In genomic region chr14:24959791-24960331, GRCh38 we compare ENCODE assay signal across 1 cellular context.
TF ChIP-seq lines count a peak whose summit lies in the region.

No MANE protein-coding gene starts in this region.

TF ChIP-seq in HepG2, 621 proteins besides CTCF, POLR2A, EP300 and RAD21 (continued from another document and continues in another):
- TF ChIP-seq, protein P1, sequence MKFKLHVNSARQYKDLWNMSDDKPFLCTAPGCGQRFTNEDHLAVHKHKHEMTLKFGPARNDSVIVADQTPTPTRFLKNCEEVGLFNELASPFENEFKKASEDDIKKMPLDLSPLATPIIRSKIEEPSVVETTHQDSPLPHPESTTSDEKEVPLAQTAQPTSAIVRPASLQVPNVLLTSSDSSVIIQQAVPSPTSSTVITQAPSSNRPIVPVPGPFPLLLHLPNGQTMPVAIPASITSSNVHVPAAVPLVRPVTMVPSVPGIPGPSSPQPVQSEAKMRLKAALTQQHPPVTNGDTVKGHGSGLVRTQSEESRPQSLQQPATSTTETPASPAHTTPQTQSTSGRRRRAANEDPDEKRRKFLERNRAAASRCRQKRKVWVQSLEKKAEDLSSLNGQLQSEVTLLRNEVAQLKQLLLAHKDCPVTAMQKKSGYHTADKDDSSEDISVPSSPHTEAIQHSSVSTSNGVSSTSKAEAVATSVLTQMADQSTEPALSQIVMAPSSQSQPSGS (CRISPR knock-in tag; IDR thresholded peaks at IDR 0.05), result no peak
- no peak for TF ChIP-seq MEIS2 (CRISPR knock-in tag; IDR thresholded peaks at IDR 0.05)
- TF ChIP-seq, protein P2, sequence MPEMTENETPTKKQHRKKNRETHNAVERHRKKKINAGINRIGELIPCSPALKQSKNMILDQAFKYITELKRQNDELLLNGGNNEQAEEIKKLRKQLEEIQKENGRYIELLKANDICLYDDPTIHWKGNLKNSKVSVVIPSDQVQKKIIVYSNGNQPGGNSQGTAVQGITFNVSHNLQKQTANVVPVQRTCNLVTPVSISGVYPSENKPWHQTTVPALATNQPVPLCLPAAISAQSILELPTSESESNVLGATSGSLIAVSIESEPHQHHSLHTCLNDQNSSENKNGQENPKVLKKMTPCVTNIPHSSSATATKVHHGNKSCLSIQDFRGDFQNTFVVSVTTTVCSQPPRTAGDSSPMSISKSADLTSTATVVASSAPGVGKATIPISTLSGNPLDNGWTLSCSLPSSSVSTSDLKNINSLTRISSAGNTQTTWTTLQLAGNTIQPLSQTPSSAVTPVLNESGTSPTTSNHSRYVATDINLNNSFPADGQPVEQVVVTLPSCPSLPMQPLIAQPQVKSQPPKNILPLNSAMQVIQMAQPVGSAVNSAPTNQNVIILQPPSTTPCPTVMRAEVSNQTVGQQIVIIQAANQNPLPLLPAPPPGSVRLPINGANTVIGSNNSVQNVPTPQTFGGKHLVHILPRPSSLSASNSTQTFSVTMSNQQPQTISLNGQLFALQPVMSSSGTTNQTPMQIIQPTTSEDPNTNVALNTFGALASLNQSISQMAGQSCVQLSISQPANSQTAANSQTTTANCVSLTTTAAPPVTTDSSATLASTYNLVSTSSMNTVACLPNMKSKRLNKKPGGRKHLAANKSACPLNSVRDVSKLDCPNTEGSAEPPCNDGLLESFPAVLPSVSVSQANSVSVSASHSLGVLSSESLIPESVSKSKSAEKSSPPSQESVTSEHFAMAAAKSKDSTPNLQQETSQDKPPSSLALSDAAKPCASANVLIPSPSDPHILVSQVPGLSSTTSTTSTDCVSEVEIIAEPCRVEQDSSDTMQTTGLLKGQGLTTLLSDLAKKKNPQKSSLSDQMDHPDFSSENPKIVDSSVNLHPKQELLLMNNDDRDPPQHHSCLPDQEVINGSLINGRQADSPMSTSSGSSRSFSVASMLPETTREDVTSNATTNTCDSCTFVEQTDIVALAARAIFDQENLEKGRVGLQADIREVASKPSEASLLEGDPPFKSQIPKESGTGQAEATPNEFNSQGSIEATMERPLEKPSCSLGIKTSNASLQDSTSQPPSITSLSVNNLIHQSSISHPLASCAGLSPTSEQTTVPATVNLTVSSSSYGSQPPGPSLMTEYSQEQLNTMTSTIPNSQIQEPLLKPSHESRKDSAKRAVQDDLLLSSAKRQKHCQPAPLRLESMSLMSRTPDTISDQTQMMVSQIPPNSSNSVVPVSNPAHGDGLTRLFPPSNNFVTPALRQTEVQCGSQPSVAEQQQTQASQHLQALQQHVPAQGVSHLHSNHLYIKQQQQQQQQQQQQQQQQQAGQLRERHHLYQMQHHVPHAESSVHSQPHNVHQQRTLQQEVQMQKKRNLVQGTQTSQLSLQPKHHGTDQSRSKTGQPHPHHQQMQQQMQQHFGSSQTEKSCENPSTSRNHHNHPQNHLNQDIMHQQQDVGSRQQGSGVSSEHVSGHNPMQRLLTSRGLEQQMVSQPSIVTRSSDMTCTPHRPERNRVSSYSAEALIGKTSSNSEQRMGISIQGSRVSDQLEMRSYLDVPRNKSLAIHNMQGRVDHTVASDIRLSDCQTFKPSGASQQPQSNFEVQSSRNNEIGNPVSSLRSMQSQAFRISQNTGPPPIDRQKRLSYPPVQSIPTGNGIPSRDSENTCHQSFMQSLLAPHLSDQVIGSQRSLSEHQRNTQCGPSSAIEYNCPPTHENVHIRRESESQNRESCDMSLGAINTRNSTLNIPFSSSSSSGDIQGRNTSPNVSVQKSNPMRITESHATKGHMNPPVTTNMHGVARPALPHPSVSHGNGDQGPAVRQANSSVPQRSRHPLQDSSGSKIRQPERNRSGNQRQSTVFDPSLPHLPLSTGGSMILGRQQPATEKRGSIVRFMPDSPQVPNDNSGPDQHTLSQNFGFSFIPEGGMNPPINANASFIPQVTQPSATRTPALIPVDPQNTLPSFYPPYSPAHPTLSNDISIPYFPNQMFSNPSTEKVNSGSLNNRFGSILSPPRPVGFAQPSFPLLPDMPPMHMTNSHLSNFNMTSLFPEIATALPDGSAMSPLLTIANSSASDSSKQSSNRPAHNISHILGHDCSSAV (CRISPR knock-in tag; IDR thresholded peaks at IDR 0.05; ENCODE audit: borderline replicate concordance), result no peak
- TF ChIP-seq, protein P3, sequence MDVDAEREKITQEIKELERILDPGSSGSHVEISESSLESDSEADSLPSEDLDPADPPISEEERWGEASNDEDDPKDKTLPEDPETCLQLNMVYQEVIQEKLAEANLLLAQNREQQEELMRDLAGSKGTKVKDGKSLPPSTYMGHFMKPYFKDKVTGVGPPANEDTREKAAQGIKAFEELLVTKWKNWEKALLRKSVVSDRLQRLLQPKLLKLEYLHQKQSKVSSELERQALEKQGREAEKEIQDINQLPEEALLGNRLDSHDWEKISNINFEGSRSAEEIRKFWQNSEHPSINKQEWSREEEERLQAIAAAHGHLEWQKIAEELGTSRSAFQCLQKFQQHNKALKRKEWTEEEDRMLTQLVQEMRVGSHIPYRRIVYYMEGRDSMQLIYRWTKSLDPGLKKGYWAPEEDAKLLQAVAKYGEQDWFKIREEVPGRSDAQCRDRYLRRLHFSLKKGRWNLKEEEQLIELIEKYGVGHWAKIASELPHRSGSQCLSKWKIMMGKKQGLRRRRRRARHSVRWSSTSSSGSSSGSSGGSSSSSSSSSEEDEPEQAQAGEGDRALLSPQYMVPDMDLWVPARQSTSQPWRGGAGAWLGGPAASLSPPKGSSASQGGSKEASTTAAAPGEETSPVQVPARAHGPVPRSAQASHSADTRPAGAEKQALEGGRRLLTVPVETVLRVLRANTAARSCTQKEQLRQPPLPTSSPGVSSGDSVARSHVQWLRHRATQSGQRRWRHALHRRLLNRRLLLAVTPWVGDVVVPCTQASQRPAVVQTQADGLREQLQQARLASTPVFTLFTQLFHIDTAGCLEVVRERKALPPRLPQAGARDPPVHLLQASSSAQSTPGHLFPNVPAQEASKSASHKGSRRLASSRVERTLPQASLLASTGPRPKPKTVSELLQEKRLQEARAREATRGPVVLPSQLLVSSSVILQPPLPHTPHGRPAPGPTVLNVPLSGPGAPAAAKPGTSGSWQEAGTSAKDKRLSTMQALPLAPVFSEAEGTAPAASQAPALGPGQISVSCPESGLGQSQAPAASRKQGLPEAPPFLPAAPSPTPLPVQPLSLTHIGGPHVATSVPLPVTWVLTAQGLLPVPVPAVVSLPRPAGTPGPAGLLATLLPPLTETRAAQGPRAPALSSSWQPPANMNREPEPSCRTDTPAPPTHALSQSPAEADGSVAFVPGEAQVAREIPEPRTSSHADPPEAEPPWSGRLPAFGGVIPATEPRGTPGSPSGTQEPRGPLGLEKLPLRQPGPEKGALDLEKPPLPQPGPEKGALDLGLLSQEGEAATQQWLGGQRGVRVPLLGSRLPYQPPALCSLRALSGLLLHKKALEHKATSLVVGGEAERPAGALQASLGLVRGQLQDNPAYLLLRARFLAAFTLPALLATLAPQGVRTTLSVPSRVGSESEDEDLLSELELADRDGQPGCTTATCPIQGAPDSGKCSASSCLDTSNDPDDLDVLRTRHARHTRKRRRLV (CRISPR knock-in tag; IDR thresholded peaks at IDR 0.05), result no peak
- no peak for TF ChIP-seq XBP1 (CRISPR knock-in tag; IDR thresholded peaks at IDR 0.05)
- TF ChIP-seq KMT2B (CRISPR knock-in tag; IDR thresholded peaks at IDR 0.05), result no peak
- no peak for TF ChIP-seq ZNF383 (CRISPR knock-in tag; IDR thresholded peaks at IDR 0.05; ENCODE audit: borderline replicate concordance)
- no peak for TF ChIP-seq ATAD3A (CRISPR knock-in tag; IDR thresholded peaks at IDR 0.05)
- TF ChIP-seq E2F1 (CRISPR knock-in tag; IDR thresholded peaks at IDR 0.05), result no peak
- TF ChIP-seq, protein P4, sequence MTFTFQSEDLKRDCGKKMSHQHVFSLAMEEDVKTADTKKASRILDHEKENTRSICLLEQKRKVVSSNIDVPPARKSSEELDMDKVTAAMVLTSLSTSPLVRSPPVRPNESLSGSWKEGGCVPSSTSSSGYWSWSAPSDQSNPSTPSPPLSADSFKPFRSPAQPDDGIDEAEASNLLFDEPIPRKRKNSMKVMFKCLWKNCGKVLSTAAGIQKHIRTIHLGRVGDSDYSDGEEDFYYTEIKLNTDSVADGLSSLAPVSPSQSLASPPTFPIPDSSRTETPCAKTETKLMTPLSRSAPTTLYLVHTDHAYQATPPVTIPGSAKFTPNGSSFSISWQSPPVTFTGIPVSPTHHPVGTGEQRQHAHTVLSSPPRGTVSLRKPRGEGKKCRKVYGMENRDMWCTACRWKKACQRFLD (CRISPR knock-in tag; IDR thresholded peaks at IDR 0.05; ENCODE audit: borderline replicate concordance), result no peak
- no peak for TF ChIP-seq ZNF143 (CRISPR knock-in tag; IDR thresholded peaks at IDR 0.05)
- no peak for TF ChIP-seq AHR (CRISPR knock-in tag; IDR thresholded peaks at IDR 0.05)
- no peak for TF ChIP-seq ZNF572 (CRISPR knock-in tag; IDR thresholded peaks at IDR 0.05)
- TF ChIP-seq, protein P5, sequence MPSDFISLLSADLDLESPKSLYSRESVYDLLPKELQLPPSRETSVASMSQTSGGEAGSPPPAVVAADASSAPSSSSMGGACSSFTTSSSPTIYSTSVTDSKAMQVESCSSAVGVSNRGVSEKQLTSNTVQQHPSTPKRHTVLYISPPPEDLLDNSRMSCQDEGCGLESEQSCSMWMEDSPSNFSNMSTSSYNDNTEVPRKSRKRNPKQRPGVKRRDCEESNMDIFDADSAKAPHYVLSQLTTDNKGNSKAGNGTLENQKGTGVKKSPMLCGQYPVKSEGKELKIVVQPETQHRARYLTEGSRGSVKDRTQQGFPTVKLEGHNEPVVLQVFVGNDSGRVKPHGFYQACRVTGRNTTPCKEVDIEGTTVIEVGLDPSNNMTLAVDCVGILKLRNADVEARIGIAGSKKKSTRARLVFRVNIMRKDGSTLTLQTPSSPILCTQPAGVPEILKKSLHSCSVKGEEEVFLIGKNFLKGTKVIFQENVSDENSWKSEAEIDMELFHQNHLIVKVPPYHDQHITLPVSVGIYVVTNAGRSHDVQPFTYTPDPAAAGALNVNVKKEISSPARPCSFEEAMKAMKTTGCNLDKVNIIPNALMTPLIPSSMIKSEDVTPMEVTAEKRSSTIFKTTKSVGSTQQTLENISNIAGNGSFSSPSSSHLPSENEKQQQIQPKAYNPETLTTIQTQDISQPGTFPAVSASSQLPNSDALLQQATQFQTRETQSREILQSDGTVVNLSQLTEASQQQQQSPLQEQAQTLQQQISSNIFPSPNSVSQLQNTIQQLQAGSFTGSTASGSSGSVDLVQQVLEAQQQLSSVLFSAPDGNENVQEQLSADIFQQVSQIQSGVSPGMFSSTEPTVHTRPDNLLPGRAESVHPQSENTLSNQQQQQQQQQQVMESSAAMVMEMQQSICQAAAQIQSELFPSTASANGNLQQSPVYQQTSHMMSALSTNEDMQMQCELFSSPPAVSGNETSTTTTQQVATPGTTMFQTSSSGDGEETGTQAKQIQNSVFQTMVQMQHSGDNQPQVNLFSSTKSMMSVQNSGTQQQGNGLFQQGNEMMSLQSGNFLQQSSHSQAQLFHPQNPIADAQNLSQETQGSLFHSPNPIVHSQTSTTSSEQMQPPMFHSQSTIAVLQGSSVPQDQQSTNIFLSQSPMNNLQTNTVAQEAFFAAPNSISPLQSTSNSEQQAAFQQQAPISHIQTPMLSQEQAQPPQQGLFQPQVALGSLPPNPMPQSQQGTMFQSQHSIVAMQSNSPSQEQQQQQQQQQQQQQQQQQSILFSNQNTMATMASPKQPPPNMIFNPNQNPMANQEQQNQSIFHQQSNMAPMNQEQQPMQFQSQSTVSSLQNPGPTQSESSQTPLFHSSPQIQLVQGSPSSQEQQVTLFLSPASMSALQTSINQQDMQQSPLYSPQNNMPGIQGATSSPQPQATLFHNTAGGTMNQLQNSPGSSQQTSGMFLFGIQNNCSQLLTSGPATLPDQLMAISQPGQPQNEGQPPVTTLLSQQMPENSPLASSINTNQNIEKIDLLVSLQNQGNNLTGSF (CRISPR knock-in tag; IDR thresholded peaks at IDR 0.05), result no peak
- TF ChIP-seq HDAC1 (CRISPR knock-in tag; IDR thresholded peaks at IDR 0.05), result no peak
- TF ChIP-seq SMC3 (IDR thresholded peaks at IDR 0.05; ENCODE audit: low read length), result no peak; the same call in 1 of the 2 replicates
- TF ChIP-seq, protein P6, sequence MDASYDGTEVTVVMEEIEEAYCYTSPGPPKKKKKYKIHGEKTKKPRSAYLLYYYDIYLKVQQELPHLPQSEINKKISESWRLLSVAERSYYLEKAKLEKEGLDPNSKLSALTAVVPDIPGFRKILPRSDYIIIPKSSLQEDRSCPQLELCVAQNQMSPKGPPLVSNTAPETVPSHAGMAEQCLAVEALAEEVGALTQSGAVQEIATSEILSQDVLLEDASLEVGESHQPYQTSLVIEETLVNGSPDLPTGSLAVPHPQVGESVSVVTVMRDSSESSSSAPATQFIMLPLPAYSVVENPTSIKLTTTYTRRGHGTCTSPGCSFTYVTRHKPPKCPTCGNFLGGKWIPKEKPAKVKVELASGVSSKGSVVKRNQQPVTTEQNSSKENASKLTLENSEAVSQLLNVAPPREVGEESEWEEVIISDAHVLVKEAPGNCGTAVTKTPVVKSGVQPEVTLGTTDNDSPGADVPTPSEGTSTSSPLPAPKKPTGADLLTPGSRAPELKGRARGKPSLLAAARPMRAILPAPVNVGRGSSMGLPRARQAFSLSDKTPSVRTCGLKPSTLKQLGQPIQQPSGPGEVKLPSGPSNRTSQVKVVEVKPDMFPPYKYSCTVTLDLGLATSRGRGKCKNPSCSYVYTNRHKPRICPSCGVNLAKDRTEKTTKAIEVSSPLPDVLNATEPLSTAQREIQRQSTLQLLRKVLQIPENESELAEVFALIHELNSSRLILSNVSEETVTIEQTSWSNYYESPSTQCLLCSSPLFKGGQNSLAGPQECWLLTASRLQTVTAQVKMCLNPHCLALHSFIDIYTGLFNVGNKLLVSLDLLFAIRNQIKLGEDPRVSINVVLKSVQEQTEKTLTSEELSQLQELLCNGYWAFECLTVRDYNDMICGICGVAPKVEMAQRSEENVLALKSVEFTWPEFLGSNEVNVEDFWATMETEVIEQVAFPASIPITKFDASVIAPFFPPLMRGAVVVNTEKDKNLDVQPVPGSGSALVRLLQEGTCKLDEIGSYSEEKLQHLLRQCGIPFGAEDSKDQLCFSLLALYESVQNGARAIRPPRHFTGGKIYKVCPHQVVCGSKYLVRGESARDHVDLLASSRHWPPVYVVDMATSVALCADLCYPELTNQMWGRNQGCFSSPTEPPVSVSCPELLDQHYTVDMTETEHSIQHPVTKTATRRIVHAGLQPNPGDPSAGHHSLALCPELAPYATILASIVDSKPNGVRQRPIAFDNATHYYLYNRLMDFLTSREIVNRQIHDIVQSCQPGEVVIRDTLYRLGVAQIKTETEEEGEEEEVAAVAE (CRISPR knock-in tag; IDR thresholded peaks at IDR 0.05; ENCODE audit: borderline replicate concordance), result no peak
- no peak for TF ChIP-seq HIVEP1 (CRISPR knock-in tag; IDR thresholded peaks at IDR 0.05)
- TF ChIP-seq NR2F2 (IDR thresholded peaks at IDR 0.05; ENCODE audit: borderline replicate concordance, low read depth), result no peak
- no peak for TF ChIP-seq SNRNP70 (IDR thresholded peaks at IDR 0.05; ENCODE audit: low read depth, low read length)
- peak; percentile 82 for TF ChIP-seq TEAD3 (CRISPR knock-in tag; optimal IDR thresholded peaks at IDR 0.05; ENCODE audit: borderline replicate concordance)
- TF ChIP-seq STAG1 (CRISPR knock-in tag; IDR thresholded peaks at IDR 0.05), result 0 out of 2 replicates have a peak, but pooled peaks have one; percentile 6
- no peak for TF ChIP-seq PHF20 (CRISPR knock-in tag; IDR thresholded peaks at IDR 0.05)
